In the genomic region with DNA sequence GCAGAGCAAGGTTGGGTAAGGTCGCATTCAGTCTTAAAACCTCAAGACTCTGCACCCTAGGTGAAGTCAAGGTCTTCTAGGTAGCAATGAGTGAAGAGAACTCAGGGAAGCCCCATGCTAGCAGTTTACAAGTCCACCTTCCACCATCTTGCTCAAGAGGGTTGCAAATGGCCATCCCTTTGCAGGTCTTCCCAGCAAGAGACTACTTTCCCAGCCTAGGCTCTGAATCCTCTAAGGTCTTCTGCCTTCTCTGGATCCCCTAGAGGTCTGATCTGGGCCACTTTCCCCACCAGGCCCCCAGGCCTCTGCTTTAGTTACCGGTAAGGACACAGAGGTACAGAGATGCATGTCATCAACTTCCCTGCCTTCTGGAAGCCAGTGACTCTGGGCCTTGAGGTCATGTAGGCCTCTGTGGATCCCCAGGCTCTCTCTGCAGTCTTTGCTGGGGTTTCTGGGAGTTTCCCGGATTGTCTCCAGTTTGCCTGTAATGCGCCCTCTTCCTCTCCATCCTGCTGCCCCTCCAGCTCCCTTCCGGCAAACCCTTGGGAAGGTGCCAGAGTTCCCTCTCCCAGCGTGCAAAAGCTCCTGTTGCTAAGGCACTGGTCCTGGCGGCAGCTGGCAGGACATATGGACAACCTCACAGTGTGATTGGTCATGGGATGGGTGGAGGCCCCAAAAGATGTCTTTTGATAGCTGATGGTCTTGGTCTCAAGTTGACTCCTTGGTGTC, we compare ENCODE assay signal across 20 cellular contexts.
"Had no signal": no experiment of that assay in that cellular context is flagged by ENCODE, and none has a peak within 500 bp of the region (broad histone marks: within the 10 kb centered on the region; RNA-seq: fewer than 3 reads in every experiment).

No MANE protein-coding gene starts in this region.

- H3K4me1 ChIP-seq: parathyroid adenoma had no signal

- H3K9ac ChIP-seq: parathyroid adenoma had no signal

- H3K27me3 ChIP-seq: testis, tibial artery had no signal

- ATAC-seq: esophagus mucosa, mucosa of descending colon, sciatic nerve had no signal

- H3K36me3 ChIP-seq: stomach, tibial artery had no signal

- H3K9me3 ChIP-seq: mucosa of descending colon, stomach, testis, tibial artery had no signal

- H3K27ac ChIP-seq: epithelial cell of prostate, parathyroid adenoma, stomach, testis, tibial artery had no signal

- H3K4me3 ChIP-seq: mucosa of descending colon, smooth muscle cell, stomach, testis, tibial artery had no signal

- DNase-seq: central memory CD4-positive, alpha-beta T cell; effector CD4-positive, alpha-beta T cell; foreskin melanocyte; hypothalamus; immature natural killer cell; mucosa of descending colon; naive B cell; stimulated activated CD4-positive, alpha-beta T cell treated with anti-CD3 and anti-CD28 coated beads, Interleukin-12 subunit alpha, Interleukin-12 subunit beta, amount 100 ng/mL, for 4 hours; stimulated activated CD4-positive, alpha-beta T cell treated with anti-CD3 and anti-CD28 coated beads, Interleukin-1b, Interleukin-23, amount 100 ng/mL, for 48 hours; stimulated activated CD4-positive, alpha-beta T cell treated with anti-CD3 and anti-CD28 coated beads, Interleukin-4, amount 100 ng/mL, for 1 hour; stimulated activated CD8-positive, alpha-beta memory T cell treated with anti-CD3 and anti-CD28 coated beads, Interleukin-4, amount 100 ng/mL, for 48 hours; stimulated activated naive CD4-positive, alpha-beta T cell treated with Interleukin-2 at 50 U/mL for 16 hours; stomach; testis; tibial artery had no signal
